In genomic region chr13:45540864-45541263, GRCh38 we compare ENCODE assay signal across 8 cellular contexts.
"Had no signal": no experiment of that assay in that cellular context is flagged by ENCODE, and none has a peak within 500 bp of the region (broad histone marks: within the 10 kb centered on the region; RNA-seq: fewer than 3 reads in every experiment).

No MANE protein-coding gene starts in this region.

- H3K27ac ChIP-seq: GM23248, HL-60 had no signal

- H2AFZ ChIP-seq: GM23248 had no signal

- H3K4me3 ChIP-seq: GM23248 had no signal

- DNase-seq: GM23248, GOT3, H9, HCEC 1CT, IMR-90, KBM-7 had no signal

- H3K9ac ChIP-seq: GM23248 had no signal

- FAIRE-seq: H54 had no signal
